In genomic region chr17:81396722-81397313, GRCh38 we compare ENCODE assay signal across 8 cellular contexts. TPM values are rescaled to one million over a fixed set of nuclear protein-coding genes. Genes with fewer than 3 reads are reported as not detected.
DNase-seq lines count a peak whose midpoint lies in the region; ATAC-seq, FAIRE-seq and TF ChIP-seq lines count a peak whose summit lies in the region.

No MANE protein-coding gene starts in this region.

- 0 to 1% (median 1%) methylated on average over 20 to 61 of the region's 61 CpGs for WGBS in stomach, 5 donors

- no peaks in the 10 kb centered on the region for H3K9me2 ChIP-seq in PC-9 (ENCODE audit: insufficient read depth)

- no peak for TF ChIP-seq POLR2A in stomach (IDR thresholded peaks at IDR 0.05)

- H3K36me3 Mint-ChIP-seq in MCF 10A (ENCODE audit: insufficient read depth, unreplicated experiment) = peaks cover 28% of the 10 kb centered on the region

- H3K4me1 ChIP-seq in PC-9 (replicated peaks; ENCODE audit: insufficient read depth) = peaks cover 20% of the 10 kb centered on the region
- H3K4me1 ChIP-seq in stomach = peaks cover 33 to 65% (median 54%) of the 10 kb centered on the region in 4 donors

- no peaks in the 10 kb centered on the region for H3K36me3 ChIP-seq in PC-9 (ENCODE audit: low read depth)
- no peaks in the 10 kb centered on the region for H3K36me3 ChIP-seq in kidney epithelial cell (ENCODE audit: control insufficient read depth, insufficient read depth, low read length)
- no peaks in the 10 kb centered on the region for H3K36me3 ChIP-seq in stomach

- H4K20me1 ChIP-seq in PC-9 (ENCODE audit: insufficient read depth) = no peaks in the 10 kb centered on the region

- ATAC-seq in HG03457 (IDR thresholded peaks at IDR 0.05; ENCODE audit: unreplicated experiment) = no peak

- BruUV-seq in PC-9 (replicated peaks; lab: Mats Ljungman, UMichigan) (no TSS peak), MCF 10A (replicated peaks; lab: Mats Ljungman, UMichigan) (no TSS peak)

- H3K27ac ChIP-seq in PC-9 = peak overlapping the region; percentile 73
- peak overlapping the region; percentile 88 to 99 (median 95) for H3K27ac ChIP-seq in stomach

- CTCF ChIA-PET in PC-9 (lab: Charles Lee) = interaction anchor here (0.8 kb wide), 1 partner anchor 88 kb away, joined by 4 read pairs; no protein-coding TSS in a partner anchor
- CTCF ChIA-PET in MCF 10A (lab: Yijun Ruan, JAX) = interaction anchor here (0.5 to 2.1 kb wide), 4 partner anchors 23 to 87 kb away, joined by 3 to 7 read pairs (median 6); no protein-coding TSS in a partner anchor

- no peaks in the 10 kb centered on the region for H3K9me3 Mint-ChIP-seq in MCF 10A (ENCODE audit: unreplicated experiment)

- peak overlapping the region; percentile 89 for H3K4me3 Mint-ChIP-seq in MCF 10A (ENCODE audit: unreplicated experiment)

- H3K9me3 ChIP-seq in PC-9 (ENCODE audit: insufficient read depth, low read depth) (no peaks in the 10 kb centered on the region), stomach (no peaks in the 10 kb centered on the region)

- H3K4me1 Mint-ChIP-seq in MCF 10A (ENCODE audit: insufficient read depth, unreplicated experiment) = peaks cover 16% of the 10 kb centered on the region

- H3K27me3 ChIP-seq in PC-9 (ENCODE audit: insufficient read depth, low read depth) (no peaks in the 10 kb centered on the region), kidney epithelial cell (ENCODE audit: control insufficient read depth, insufficient read depth, low read length) (no peaks in the 10 kb centered on the region), stomach (peaks cover 0 to 73% (median 25%) of the 10 kb centered on the region in 3 donors)

- intact Hi-C loops in PC-9 (cut with micrococcal nuclease; ENCODE audit: unreplicated experiment) = loop anchor here (5.0 to 10.0 kb wide), 2 partner anchors 145 to 168 kb away; no protein-coding TSS in a partner anchor
- intact Hi-C loops in MCF 10A (cut with micrococcal nuclease) = loop anchor here (5.0 kb wide), 2 partner anchors 70 to 90 kb away; no protein-coding TSS in a partner anchor
- intact Hi-C loops in stomach (cut with DNase I; ENCODE audit: low total_unique reads) = no loop called here

- TF ChIP-seq CTCF in PC-9 (conservative IDR thresholded peaks at IDR 0.05) (no peak), MCF 10A (IDR thresholded peaks at IDR 0.05; ENCODE audit: unreplicated experiment) (no peak), kidney epithelial cell (IDR thresholded peaks at IDR 0.05; ENCODE audit: insufficient read depth, low read length, poor library complexity, severe bottlenecking) (no peak), stomach (IDR thresholded peaks at IDR 0.05) (no peak)

- TF ChIP-seq EP300 in stomach (IDR thresholded peaks at IDR 0.05) = no peak

- H3K4me2 ChIP-seq in PC-9 = peak overlapping the region; percentile 96

- POLR2A ChIA-PET in PC-9 (lab: Charles Lee; ENCODE audit: unreplicated experiment) = interaction anchor here (0.9 kb wide), 1 partner anchor 67 kb away, joined by 8 read pairs; no protein-coding TSS in a partner anchor
- POLR2A ChIA-PET in MCF 10A (lab: Yijun Ruan, JAX) = interaction anchor here (0.6 to 9.2 kb wide), 15 partner anchors 14 to 641 kb away, joined by 3 to 169 read pairs (median 7); partner anchors contain the start of genes ACTG1, DCXR, NDUFAF8 and SLC38A10

- DNase-seq in activated T-cell treated with anti-CD3 and anti-CD28 coated beads, Interleukin-2, amount 50 U/mL, for 1 hour = peak; percentile 58
- DNase-seq in activated T-cell treated with anti-CD3 and anti-CD28 coated beads for 4 hours (no peak), PC-9 (peak; percentile 50 to 55), MCF 10A (ENCODE audit: unreplicated experiment) (peak; percentile 63), kidney epithelial cell (ENCODE audit: low read depth) (no peak), stomach (peak; percentile 56), urothelium cell line (ENCODE audit: low spot score) (no peak)

- H2AFZ ChIP-seq in PC-9 = peak overlapping the region; percentile 67

- no peaks in the 10 kb centered on the region for H3K27me3 Mint-ChIP-seq in MCF 10A (ENCODE audit: insufficient read depth, unreplicated experiment)

- H3F3A ChIP-seq in PC-9 (ENCODE audit: insufficient read depth, low read depth) = peaks cover 5% of the 10 kb centered on the region; the same call in 1 of the 2 replicates

- H3K27ac Mint-ChIP-seq in MCF 10A (ENCODE audit: low read depth, unreplicated experiment) = peak overlapping the region; percentile 99

- FAIRE-seq in urothelium cell line (lab: Jason Lieb, UNC) = no peak

- H3K4me3 ChIP-seq in PC-9 = peak overlapping the region; percentile 78
- H3K4me3 ChIP-seq in kidney epithelial cell (ENCODE audit: low read depth, low read length) = peak overlapping the region; percentile 57
- H3K4me3 ChIP-seq in stomach = peak overlapping the region; percentile 71 to 79 (median 76)

- H3K79me2 ChIP-seq in PC-9 (ENCODE audit: low read depth) = peaks cover 64% of the 10 kb centered on the region

RNA-seq across cellular contexts. Expression of gene BAHCC1, which starts 1.6 kb away (rescaled TPM):
- 33.7 and 35.4 TPM in 2 replicates for total RNA-seq in PC-9 (2021)
- 7.4 and 9.2 TPM in 2 replicates for total RNA-seq in MCF 10A (2022)
- total RNA-seq in kidney epithelial cell = 6.6 and 15.1 TPM in 2 replicates
- total RNA-seq in stomach = 10 to 100 TPM in 4 of 5 donors, 1 to 10 TPM in 1; 8.6 to 56.2 (median 15.2) TPM
- 1 to 10 TPM; 4.9 to 6.6 (median 5.1) TPM for polyA plus RNA-seq in stomach

Comparison
In these comparisons a context has a peak if more than half of its experiments do, and no peak if none do; other contexts are left out.
1. DNase-seq: peak in activated T-cell treated with anti-CD3 and anti-CD28 coated beads, Interleukin-2, amount 50 U/mL, for 1 hour (single experiment), PC-9 (2 of 2), MCF 10A (single experiment) and stomach (single experiment); none in activated T-cell treated with anti-CD3 and anti-CD28 coated beads for 4 hours (single experiment), kidney epithelial cell (single experiment) and urothelium cell line (single experiment).
2. Peak in every context shown above with its lines, with median percentiles within 50 percentile points of each other: H3K4me3 ChIP-seq.